In the genomic region with DNA sequence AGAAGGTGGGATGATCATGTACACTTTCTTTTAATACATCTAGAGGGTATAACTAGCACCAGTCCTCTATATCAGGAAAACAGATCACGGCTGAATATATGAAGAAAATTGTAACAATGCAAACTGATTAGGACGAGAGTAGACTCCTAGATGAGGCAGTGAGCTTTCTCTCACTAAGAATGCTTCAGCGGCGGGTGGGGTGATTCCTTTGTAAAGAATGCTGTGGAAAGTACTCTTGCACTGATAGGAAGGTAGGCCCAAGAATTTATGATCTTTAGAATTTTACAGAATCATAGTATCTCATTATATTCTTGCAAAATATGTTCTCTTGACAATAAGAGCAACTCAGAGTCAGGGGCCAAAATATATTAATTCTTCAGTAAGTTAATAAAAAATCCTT, we compare ENCODE assay signal across 9 cellular contexts.
"Had no signal": no experiment of that assay in that cellular context is flagged by ENCODE, and none has a peak within 500 bp of the region (broad histone marks: within the 10 kb centered on the region; RNA-seq: fewer than 3 reads in every experiment).

No MANE protein-coding gene starts in this region.

- H3K27ac ChIP-seq: GM23248 had no signal

- H3K4me3 ChIP-seq: GM23248, HAP-1, K562 had no signal

- H3K9ac ChIP-seq: GM23248 had no signal

- H3K9me3 ChIP-seq: HAP-1 had no signal

- ATAC-seq: HCT116, K562 had no signal

- H3K36me3 ChIP-seq: HAP-1 had no signal

- DNase-seq: GM23248, GOT3, H7, HFFc6, IMR-90, KG1 had no signal

- H2AFZ ChIP-seq: GM23248 had no signal

- H3K4me1 ChIP-seq: HAP-1 had no signal
